10 cellular contexts compared by ENCODE assay signal in the genomic region with DNA sequence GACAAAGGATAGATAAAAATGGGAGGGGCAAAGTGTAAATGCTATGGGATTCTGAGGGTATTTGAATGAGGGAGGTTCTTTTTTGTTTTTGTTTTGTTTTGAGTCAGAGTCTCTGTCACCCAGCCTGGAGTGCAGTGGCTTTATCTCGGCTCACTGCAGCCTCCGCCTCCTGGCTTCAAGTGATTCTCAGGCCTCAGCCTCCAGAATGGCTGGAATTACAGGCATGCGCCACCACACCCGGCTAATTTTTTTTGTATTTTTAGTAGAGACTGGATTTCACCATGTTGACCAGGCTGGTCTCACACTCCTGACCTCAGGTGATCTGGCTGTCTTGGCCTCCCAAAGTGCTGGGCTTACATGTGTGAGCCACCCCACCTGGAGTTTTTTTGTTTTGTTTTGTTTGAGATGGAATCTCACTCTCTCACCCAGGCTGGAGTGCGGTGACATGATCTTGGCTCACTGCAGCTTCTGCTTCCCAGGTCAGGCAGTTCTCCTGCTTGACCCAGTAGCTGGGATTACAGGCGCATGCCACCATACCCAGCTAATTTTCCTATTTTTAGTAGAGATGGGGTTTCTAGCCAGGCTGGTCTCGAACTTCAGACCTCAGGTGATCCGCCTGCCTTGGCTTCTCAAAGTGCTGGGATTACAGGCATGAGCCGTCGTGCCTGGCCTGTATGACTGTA. TPM values are rescaled to one million over a fixed set of nuclear protein-coding genes. Genes with fewer than 3 reads are reported as not detected.
DNase-seq lines count a peak whose midpoint lies in the region; ATAC-seq and TF ChIP-seq lines count a peak whose summit lies in the region.
"Had no signal": no experiment of that assay in that cellular context is flagged by ENCODE, and none has a peak within 500 bp of the region (broad histone marks: within the 10 kb centered on the region; RNA-seq: fewer than 3 reads in every experiment).

No MANE protein-coding gene starts in this region.

- no peaks in the 10 kb centered on the region for H3K27me3 Mint-ChIP-seq in endodermal cell (ENCODE audit: insufficient read depth)

- no peak for TF ChIP-seq CTCF in endodermal cell (conservative IDR thresholded peaks at IDR 0.05)

- 82 to 88% methylated on average over 7 to 10 of the region's 10 CpGs for WGBS in endodermal cell (ENCODE audit: insufficient coverage in 1 of 2, insufficient read length in 1 of 2), 2 experiments
- WGBS in neuronal stem cell (ENCODE audit: extremely low coverage in 2 of 2, insufficient read length in 2 of 2, insufficient replicate concordance in 1 of 2), 2 donors = no CpG with 5 or more reads among the region's 10 CpGs

- peak overlapping the region; percentile 67 for H3K27ac Mint-ChIP-seq in endodermal cell

- no peak overlapping the region for H3K4ac ChIP-seq in neuronal stem cell (ENCODE audit: low read length)

- no peak overlapping the region for H2BK120ac ChIP-seq in neuronal stem cell (ENCODE audit: low read depth, low read length)

- H2BK15ac ChIP-seq in neuronal stem cell (ENCODE audit: low read length) = no peak overlapping the region

- H2BK12ac ChIP-seq in neuronal stem cell (ENCODE audit: low read length) = no peak overlapping the region

- peaks cover 35% of the 10 kb centered on the region for H3K36me3 Mint-ChIP-seq in endodermal cell (ENCODE audit: low read depth)

- no peaks in the 10 kb centered on the region for H3K4me1 ChIP-seq in HUES48 (ENCODE audit: control insufficient read depth, insufficient read depth, low read length)
- no peaks in the 10 kb centered on the region for H3K4me1 ChIP-seq in endodermal cell (ENCODE audit: control insufficient read depth, insufficient read depth, low read length)
- no peaks in the 10 kb centered on the region for H3K4me1 ChIP-seq in neuronal stem cell (ENCODE audit: control insufficient read depth in 2 of 2, insufficient read depth in 1 of 2, low read depth in 1 of 2, low read length in 2 of 2)

- H3K23ac ChIP-seq in neuronal stem cell (ENCODE audit: low read depth, low read length, poor library complexity) = no peak overlapping the region

- H3K27me3 ChIP-seq in HUES48 (ENCODE audit: control insufficient read depth, insufficient read depth, low read length) = no peaks in the 10 kb centered on the region
- H3K27me3 ChIP-seq in endodermal cell (ENCODE audit: control insufficient read depth, insufficient read depth, low read length, poor library complexity, severe bottlenecking) = no peaks in the 10 kb centered on the region
- no peaks in the 10 kb centered on the region for H3K27me3 ChIP-seq in neuronal stem cell (ENCODE audit: control insufficient read depth in 3 of 3, insufficient read depth in 3 of 3, low read depth in 1 of 3, low read length in 3 of 3)

- peaks cover 11% of the 10 kb centered on the region for H3K4me1 Mint-ChIP-seq in endodermal cell

- peak overlapping the region; percentile 51 for H3K27ac ChIP-seq in HUES48 (ENCODE audit: low read depth, low read length)
- H3K27ac ChIP-seq in endodermal cell (ENCODE audit: low read depth, low read length) = no peak overlapping the region
- peak overlapping the region; percentile 39 for H3K27ac ChIP-seq in neuronal stem cell (replicated peaks; ENCODE audit: low read length)

- H2AK5ac ChIP-seq in neuronal stem cell (ENCODE audit: low read depth, low read length) = no peak overlapping the region

- H3K4me3 Mint-ChIP-seq in endodermal cell = no peak overlapping the region

- no peak overlapping the region for H2AFZ ChIP-seq in neuronal stem cell (ENCODE audit: low read length)

- H3K4me2 ChIP-seq in neuronal stem cell (ENCODE audit: insufficient read depth, low read length, poor library complexity, severe bottlenecking) = no peak overlapping the region

- no peak overlapping the region for H3K18ac ChIP-seq in neuronal stem cell (ENCODE audit: low read length)

- H3K14ac ChIP-seq in neuronal stem cell (ENCODE audit: low read length) = no peak overlapping the region

- no peak for ATAC-seq in HG02642 (IDR thresholded peaks at IDR 0.05; ENCODE audit: poor library complexity, unreplicated experiment)
- ATAC-seq in HG02870 (IDR thresholded peaks at IDR 0.05; ENCODE audit: unreplicated experiment) = no peak

- H3K4me3 ChIP-seq in HUES48 (ENCODE audit: low read depth, low read length) (no peak overlapping the region), endodermal cell (ENCODE audit: low read length) (no peak overlapping the region), neuronal stem cell (ENCODE audit: low read length in 2 of 2) (no peak overlapping the region)

- H3K9me3 ChIP-seq in HUES48 (ENCODE audit: control insufficient read depth, insufficient read depth, low read length) (no peaks in the 10 kb centered on the region), endodermal cell (ENCODE audit: control insufficient read depth, low read length) (no peaks in the 10 kb centered on the region), neuronal stem cell (replicated peaks in 1 of 2; ENCODE audit: control insufficient read depth in 2 of 2, insufficient read depth in 1 of 2, low read depth in 1 of 2, low read length in 2 of 2) (no peaks in the 10 kb centered on the region)

- H3K9me3 Mint-ChIP-seq in endodermal cell = no peaks in the 10 kb centered on the region

- H3K79me1 ChIP-seq in neuronal stem cell (ENCODE audit: low read depth, low read length) = no peaks in the 10 kb centered on the region

- no peak overlapping the region for H4K91ac ChIP-seq in neuronal stem cell (ENCODE audit: low read depth, low read length, poor library complexity)

- no peak overlapping the region for H4K8ac ChIP-seq in neuronal stem cell (ENCODE audit: low read depth, low read length)

- H3K9ac ChIP-seq in HUES48 (ENCODE audit: low read depth, low read length) (no peak overlapping the region), endodermal cell (ENCODE audit: extremely low read depth, low read length, poor library complexity, severe bottlenecking) (peak overlapping the region; percentile 15), neuronal stem cell (ENCODE audit: low read depth, low read length, poor library complexity) (no peak overlapping the region)

- DNase-seq in EH (ENCODE audit: low read depth) (peak; percentile 80), endodermal cell (peak; percentile 76), neuronal stem cell (ENCODE audit: low spot score) (no peak)
- no peak for DNase-seq in stimulated activated CD8-positive, alpha-beta memory T cell treated with anti-CD3 and anti-CD28 coated beads, Interleukin-4, amount 100 ng/mL, for 48 hours
- no peak for DNase-seq in stimulated activated CD4-positive, alpha-beta T cell treated with anti-CD3 and anti-CD28 coated beads, Interleukin-4, amount 100 ng/mL, for 24 hours
- DNase-seq: activated CD4-positive, alpha-beta T cell treated with anti-CD3 and anti-CD28 coated beads for 48 hours; NK-92 treated with Interleukin-12 subunit alpha and Interleukin-12 subunit beta, amount 100 ng/mL, for 24 hours had no signal

- H2BK5ac ChIP-seq in neuronal stem cell (ENCODE audit: low read length) = no peak overlapping the region

- peaks cover 8% of the 10 kb centered on the region; the same call in 1 of the 2 replicates for H3K36me3 ChIP-seq in HUES48 (ENCODE audit: control insufficient read depth, insufficient read depth, low read length)
- H3K36me3 ChIP-seq in endodermal cell (ENCODE audit: control insufficient read depth, insufficient read depth, low read length) = peaks cover 17% of the 10 kb centered on the region
- H3K36me3 ChIP-seq in neuronal stem cell (replicated peaks in 1 of 2; ENCODE audit: control insufficient read depth in 2 of 2, insufficient read depth in 2 of 2, low read length in 2 of 2) = peaks cover 0 to 45% of the 10 kb centered on the region in 2 donors

RNA-seq across cellular contexts. Expression of a gene that starts 9.0 kb away (rescaled TPM):
- 100 to 1,000 TPM; 139 to 143 TPM for total RNA-seq in endodermal cell
- polyA plus RNA-seq in endodermal cell (2013, experiment 1 of 2) = 107 TPM
- 93.9 TPM for polyA plus RNA-seq in endodermal cell (2013, experiment 2 of 2)
- 83.2 TPM for polyA plus RNA-seq in neuronal stem cell (2013, experiment 1 of 2)
- 89.6 TPM for polyA plus RNA-seq in neuronal stem cell (2013, experiment 2 of 2)

Comparison
In these comparisons a context has a peak if more than half of its experiments do, and no peak if none do; other contexts are left out.
1. DNase-seq: peak in EH (single experiment) and endodermal cell (single experiment); none in neuronal stem cell (single experiment), stimulated activated CD8-positive, alpha-beta memory T cell treated with anti-CD3 and anti-CD28 coated beads, Interleukin-4, amount 100 ng/mL, for 48 hours (single experiment) and stimulated activated CD4-positive, alpha-beta T cell treated with anti-CD3 and anti-CD28 coated beads, Interleukin-4, amount 100 ng/mL, for 24 hours (single experiment).